In genomic region chr7:55533729-55534080, GRCh38 we compare ENCODE assay signal across 9 cellular contexts. TPM values are rescaled to one million over a fixed set of nuclear protein-coding genes. Genes with fewer than 3 reads are reported as not detected.
DNase-seq lines count a peak whose midpoint lies in the region; ATAC-seq, FAIRE-seq and TF ChIP-seq lines count a peak whose summit lies in the region.
"Had no signal": no experiment of that assay in that cellular context is flagged by ENCODE, and none has a peak within 500 bp of the region (broad histone marks: within the 10 kb centered on the region; RNA-seq: fewer than 3 reads in every experiment).

No MANE protein-coding gene starts in this region.

- peaks cover 81% of the 10 kb centered on the region for H3K79me2 ChIP-seq in keratinocyte (ENCODE audit: control insufficient read depth, insufficient read depth, low read length)

- H3K27me3 ChIP-seq in keratinocyte (ENCODE audit: control insufficient read depth, extremely low read depth, insufficient read depth, low read length) (no peaks in the 10 kb centered on the region), body of pancreas (no peaks in the 10 kb centered on the region)

- no peaks in the 10 kb centered on the region for H3K9me1 ChIP-seq in keratinocyte (ENCODE audit: control insufficient read depth, extremely low read depth, insufficient read depth, low read length)

- peaks cover 2% of the 10 kb centered on the region for H3K9me3 Mint-ChIP-seq in activated T-cell treated with anti-CD3 and anti-CD28 coated beads, Interleukin-2, amount 50 U/mL, for 24 hours
- H3K9me3 Mint-ChIP-seq: nephron had no signal

- no peaks in the 10 kb centered on the region for H3K27me3 Mint-ChIP-seq in activated T-cell treated with anti-CD3 and anti-CD28 coated beads, Interleukin-2, amount 50 U/mL, for 24 hours
- no peaks in the 10 kb centered on the region for H3K27me3 Mint-ChIP-seq in T-helper 17 cell

- peak overlapping the region; percentile 0 for H3K4me2 ChIP-seq in keratinocyte (ENCODE audit: control insufficient read depth, extremely low read depth, insufficient read depth, low read depth, low read length)

- intact Hi-C loops in body of pancreas (cut with DNase I): no loop called here

- no peak for FAIRE-seq in keratinocyte (lab: Jason Lieb, UNC)

- no peak for DNase-seq in activated T-cell treated with anti-CD3 and anti-CD28 coated beads, Interleukin-2, amount 50 U/mL, for 24 hours
- no peak for DNase-seq in activated T-cell treated with anti-CD3 and anti-CD28 coated beads, Interleukin-2, amount 50 U/mL, for 48 hours
- DNase-seq in T-helper 17 cell: no peak
- DNase-seq in keratinocyte (ENCODE audit: low read depth, low spot score): no peak
- no peak for DNase-seq in substantia nigra (lab: John Stamatoyannopoulos, UW)
- no peak for DNase-seq in body of pancreas
- no peak for DNase-seq in RWPE1 (ENCODE audit: low spot score)
- no peak for DNase-seq in NCI-H128 (lab: John Stamatoyannopoulos, UW; ENCODE audit: unreplicated experiment)

- H3K4me1 ChIP-seq in keratinocyte (ENCODE audit: control insufficient read depth, extremely low read depth, insufficient read depth, low read length) (peaks cover 45% of the 10 kb centered on the region), body of pancreas (peaks cover 8% of the 10 kb centered on the region)

- ATAC-seq in T-helper 17 cell (peak; percentile 5), body of pancreas (no peak)

- POLR2A ChIA-PET in RWPE1 (lab: Yijun Ruan, JAX; ENCODE audit: low non-redundant PET): no interaction called here

- peak overlapping the region; percentile 98 for H3K27ac Mint-ChIP-seq in activated T-cell treated with anti-CD3 and anti-CD28 coated beads, Interleukin-2, amount 50 U/mL, for 24 hours
- H3K27ac Mint-ChIP-seq in T-helper 17 cell: peak overlapping the region; percentile 98

- H3K4me3 ChIP-seq in keratinocyte (ENCODE audit: control insufficient read depth in 2 of 3, extremely low read depth in 1 of 3, insufficient read depth in 2 of 3, low read depth in 1 of 3, low read length in 3 of 3) (no peak overlapping the region), body of pancreas (no peak overlapping the region)

- H3K4me1 Mint-ChIP-seq in activated T-cell treated with anti-CD3 and anti-CD28 coated beads, Interleukin-2, amount 50 U/mL, for 24 hours (ENCODE audit: low read depth): peaks cover 94% of the 10 kb centered on the region
- peaks cover 86% of the 10 kb centered on the region for H3K4me1 Mint-ChIP-seq in T-helper 17 cell

- dilution Hi-C loops in keratinocyte (cut with MboI; ENCODE audit: extremely low pct_ligation_motif_present, low sequenced_read_pairs): no loop called here

- WGBS in body of pancreas, 2 donors: 74 to 82% methylated on average over 2 of the region's 2 CpGs

- no peaks in the 10 kb centered on the region for H3K36me3 ChIP-seq in keratinocyte (ENCODE audit: control insufficient read depth in 2 of 2, extremely low read depth in 1 of 2, insufficient read depth in 2 of 2, low read length in 2 of 2)
- no peaks in the 10 kb centered on the region for H3K36me3 ChIP-seq in body of pancreas (replicated peaks in 1 of 2; ENCODE audit: insufficient read depth in 1 of 2, low read depth in 2 of 2)

- H3K9me3 ChIP-seq in T-helper 17 cell (ENCODE audit: control insufficient read depth, low read length, poor library complexity, severe bottlenecking) (no peaks in the 10 kb centered on the region), keratinocyte (ENCODE audit: control insufficient read depth, low read depth, low read length) (no peaks in the 10 kb centered on the region), body of pancreas (no peaks in the 10 kb centered on the region)

- peaks cover 28% of the 10 kb centered on the region for H4K20me1 ChIP-seq in keratinocyte (ENCODE audit: control insufficient read depth, extremely low read depth, insufficient read depth, low read length)

- H3K9ac ChIP-seq in keratinocyte (ENCODE audit: control insufficient read depth, extremely low read depth, insufficient read depth, low read length): peak overlapping the region; percentile 0

- no peak for TF ChIP-seq POLR2A in body of pancreas (IDR thresholded peaks at IDR 0.05)

- no peak for TF ChIP-seq CTCF in keratinocyte (optimal IDR thresholded peaks at IDR 0.05 in 1 of 3, IDR thresholded peaks at IDR 0.05 in 1 of 3, conservative IDR thresholded peaks at IDR 0.05 in 1 of 3; ENCODE audit: extremely low read depth in 1 of 3, insufficient read depth in 2 of 3, low read length in 3 of 3)
- TF ChIP-seq CTCF in body of pancreas (IDR thresholded peaks at IDR 0.05): no peak
- no peak for TF ChIP-seq CTCF in RWPE1 (conservative IDR thresholded peaks at IDR 0.05; ENCODE audit: low read depth)

- CTCF ChIA-PET in RWPE1 (lab: Yijun Ruan, JAX): interaction anchor here (0.7 to 1.4 kb wide), 2 partner anchors 12 to 53 kb away, joined by 3 to 6 read pairs; no protein-coding TSS in a partner anchor

- H3K36me3 Mint-ChIP-seq in activated T-cell treated with anti-CD3 and anti-CD28 coated beads, Interleukin-2, amount 50 U/mL, for 24 hours (ENCODE audit: low read depth): peaks cover 39% of the 10 kb centered on the region
- H3K36me3 Mint-ChIP-seq in T-helper 17 cell (ENCODE audit: low read depth): no peaks in the 10 kb centered on the region

- H2AFZ ChIP-seq in keratinocyte (ENCODE audit: control insufficient read depth, low read length): no peak overlapping the region

- peak overlapping the region; percentile 73 for H3K4me3 Mint-ChIP-seq in activated T-cell treated with anti-CD3 and anti-CD28 coated beads, Interleukin-2, amount 50 U/mL, for 24 hours
- peak overlapping the region; percentile 87 for H3K4me3 Mint-ChIP-seq in T-helper 17 cell
- H3K4me3 Mint-ChIP-seq: nephron had no signal

- H3K27ac ChIP-seq in keratinocyte (ENCODE audit: control insufficient read depth, insufficient read depth, low read length): peak overlapping the region; percentile 42
- peak overlapping the region; percentile 27 for H3K27ac ChIP-seq in substantia nigra (ENCODE audit: low read depth, low read length, poor library complexity, severe bottlenecking)
- peak overlapping the region in 2 of 4 donors; percentile 18 to 53 for H3K27ac ChIP-seq in body of pancreas
- H3K27ac ChIP-seq in RWPE1: no peak overlapping the region; the same call in 1 of the 2 replicates

RNA-seq across cellular contexts. Expression of gene VOPP1, which starts 38.6 kb away (rescaled TPM):
- 100 to 1,000 TPM; 114 to 120 TPM for total RNA-seq in T-helper 17 cell
- polyA plus RNA-seq in keratinocyte: 34.2 to 60.4 TPM (median 49.2 TPM) in 3 replicates
- 7.2 TPM for polyA plus RNA-seq in keratinocyte (2011; ENCODE audit: low read depth)
- 42.3 and 47.9 TPM in 2 replicates for polyA plus RNA-seq in keratinocyte (2011; cell fraction: cytosol; rRNA removed)
- polyA plus RNA-seq in keratinocyte (2011; cell fraction: nucleus; rRNA removed): 34.4 and 35.2 TPM in 2 replicates
- 17.1 and 63.0 TPM in 2 replicates for polyA plus RNA-seq in keratinocyte (2012; ENCODE audit: low replicate concordance)
- 60.1 to 103 TPM (median 80.4 TPM) in 3 replicates for polyA minus RNA-seq in keratinocyte
- 69.4 TPM for polyA minus RNA-seq in keratinocyte (2011; cell fraction: cytosol; rRNA and poly(A)+ RNA removed)
- 39.7 and 54.4 TPM in 2 replicates for polyA minus RNA-seq in keratinocyte (2011; cell fraction: nucleus; rRNA and poly(A)+ RNA removed)
- total RNA-seq in body of pancreas: 10 to 100 TPM; 25.1 to 30.6 TPM
